Comparison of ENCODE assay signal across 1 cellular context in the genomic region with DNA sequence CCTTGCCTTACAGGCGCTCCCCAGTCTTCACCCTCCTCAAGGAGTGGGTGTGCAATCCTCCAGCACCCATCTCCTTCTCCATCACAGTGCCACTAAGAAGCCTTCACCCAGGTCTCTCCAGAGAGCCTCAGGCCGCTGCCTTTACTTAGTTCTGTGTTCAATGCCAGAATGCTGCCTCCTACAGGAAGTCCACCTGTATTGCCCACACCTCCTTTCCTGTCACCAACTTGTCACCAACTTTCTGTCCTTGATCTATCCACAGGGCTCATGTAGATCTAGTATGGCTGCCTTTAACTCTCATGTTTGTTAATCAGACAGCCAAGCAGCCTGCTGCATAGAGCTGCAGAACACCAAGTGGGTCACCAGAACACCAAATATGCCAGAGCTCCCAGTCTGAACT.
TF ChIP-seq lines count a peak whose summit lies in the region.

No MANE protein-coding gene starts in this region.

TF ChIP-seq in endothelial cell of umbilical vein, 7 proteins besides CTCF, POLR2A, EP300 and RAD21:
- TF ChIP-seq POLR2AphosphoS5 (IDR thresholded peaks at IDR 0.05; ENCODE audit: insufficient read depth, low read depth, low read length) (no peak), JUN (IDR thresholded peaks at IDR 0.05; ENCODE audit: borderline replicate concordance, insufficient read depth, insufficient read length, low read depth) (no peak), GATA2 (IDR thresholded peaks at IDR 0.05; ENCODE audit: insufficient read depth, insufficient read length, low read depth, low read length) (no peak), EZH2 (IDR thresholded peaks at IDR 0.05; ENCODE audit: borderline replicate concordance, low read depth, low read length, severe bottlenecking) (no peak), MYC (IDR thresholded peaks at IDR 0.05; ENCODE audit: low read depth, low read length) (no peak), FOS (IDR thresholded peaks at IDR 0.05; ENCODE audit: borderline replicate concordance, insufficient read depth, low read length) (no peak)
- TF ChIP-seq, protein P1, sequence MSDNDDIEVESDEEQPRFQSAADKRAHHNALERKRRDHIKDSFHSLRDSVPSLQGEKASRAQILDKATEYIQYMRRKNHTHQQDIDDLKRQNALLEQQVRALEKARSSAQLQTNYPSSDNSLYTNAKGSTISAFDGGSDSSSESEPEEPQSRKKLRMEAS (IDR thresholded peaks at IDR 0.05; ENCODE audit: insufficient read depth, insufficient read length) = no peak
